Comparison of ENCODE assay signal across 8 cellular contexts in the genomic region with DNA sequence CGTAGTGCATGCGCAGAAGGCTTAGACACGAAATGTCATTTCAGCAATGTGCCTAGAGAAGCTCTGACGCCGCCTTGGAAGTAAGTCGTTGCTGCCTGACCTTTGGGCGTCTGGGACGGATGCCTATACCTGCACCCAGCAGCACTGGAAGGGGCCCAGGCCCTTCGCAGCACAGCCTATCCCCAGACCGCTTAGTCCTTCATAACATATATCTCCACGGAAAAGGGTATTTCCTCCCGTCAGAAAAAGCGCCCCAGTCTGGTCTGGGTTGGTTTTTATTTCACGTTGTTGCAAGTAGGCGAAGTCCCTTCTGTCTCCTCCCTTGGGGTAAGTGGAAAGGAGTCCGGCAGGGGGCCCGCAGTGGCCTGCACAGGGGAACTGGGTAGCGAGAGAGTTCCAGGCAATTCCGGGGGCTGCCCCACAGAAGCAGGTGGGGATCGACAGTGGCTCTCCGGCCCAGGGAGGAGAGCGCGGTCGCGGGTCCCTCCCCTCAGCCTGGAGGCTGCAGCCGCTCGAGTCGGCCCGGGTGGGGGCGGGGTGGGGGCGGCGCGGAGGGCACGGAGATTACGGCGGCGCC. TPM values are rescaled to one million over a fixed set of nuclear protein-coding genes. Genes with fewer than 3 reads are reported as not detected.
A peak's percentile ranks its signal among the peaks of the same experiment; 100 is the strongest.
DNase-seq lines count a peak whose midpoint lies in the region; ATAC-seq, FAIRE-seq and TF ChIP-seq lines count a peak whose summit lies in the region.

No MANE protein-coding gene starts in this region.

- TF ChIP-seq CTCF in RWPE1 (conservative IDR thresholded peaks at IDR 0.05; ENCODE audit: low read depth), result no peak

- DNase-seq in HTR-8/SVneo (ENCODE audit: insufficient read length, low spot score) (peak; percentile 23), RWPE1 (ENCODE audit: low spot score) (no peak), NCI-H345 (lab: John Stamatoyannopoulos, UW) (no peak)
- DNase-seq in activated CD8-positive, alpha-beta T cell treated with anti-CD3 and anti-CD28 coated beads, Interleukin-2, amount 10 ng/mL, durations not matched to agents 7 days and 5 days, result no peak

- peak overlapping the region; percentile 36 for H3K4me3 Mint-ChIP-seq in activated CD8-positive, alpha-beta T cell treated with anti-CD3 and anti-CD28 coated beads, Interleukin-2, amount 10 ng/mL, durations not matched to agents 7 days and 5 days
- H3K4me3 Mint-ChIP-seq in stimulated activated naive CD8-positive, alpha-beta T cell treated with anti-CD3 and anti-CD28 coated beads, Interleukin-15, Interleukin-2, amounts not matched to agents 100 ng/mL and 50 ng/mL, for 24 hours, result peak overlapping the region; percentile 30

- peaks cover 11% of the 10 kb centered on the region for H3K4me1 Mint-ChIP-seq in activated CD8-positive, alpha-beta T cell treated with anti-CD3 and anti-CD28 coated beads, Interleukin-2, amount 10 ng/mL, durations not matched to agents 7 days and 5 days (ENCODE audit: low read depth)
- H3K4me1 Mint-ChIP-seq in stimulated activated naive CD8-positive, alpha-beta T cell treated with anti-CD3 and anti-CD28 coated beads, Interleukin-15, Interleukin-2, amounts not matched to agents 100 ng/mL and 50 ng/mL, for 24 hours (ENCODE audit: low read depth), result peaks cover 10% of the 10 kb centered on the region

- H3K27ac ChIP-seq in iPS-20b (ENCODE audit: low read length) (no peak overlapping the region), RWPE1 (no peak overlapping the region)

- no peak for FAIRE-seq in HTR-8/SVneo (lab: Jason Lieb, UNC)

- H3K27ac Mint-ChIP-seq in activated CD8-positive, alpha-beta T cell treated with anti-CD3 and anti-CD28 coated beads, Interleukin-2, amount 10 ng/mL, durations not matched to agents 7 days and 5 days, result no peak overlapping the region
- H3K27ac Mint-ChIP-seq in stimulated activated naive CD8-positive, alpha-beta T cell treated with anti-CD3 and anti-CD28 coated beads, Interleukin-15, Interleukin-2, amounts not matched to agents 100 ng/mL and 50 ng/mL, for 24 hours, result no peak overlapping the region

- H3K36me3 Mint-ChIP-seq in activated CD8-positive, alpha-beta T cell treated with anti-CD3 and anti-CD28 coated beads, Interleukin-2, amount 10 ng/mL, durations not matched to agents 7 days and 5 days (ENCODE audit: low read depth), result no peaks in the 10 kb centered on the region
- no peaks in the 10 kb centered on the region for H3K36me3 Mint-ChIP-seq in stimulated activated naive CD8-positive, alpha-beta T cell treated with anti-CD3 and anti-CD28 coated beads, Interleukin-15, Interleukin-2, amounts not matched to agents 100 ng/mL and 50 ng/mL, for 24 hours (ENCODE audit: low read depth)

- no peak overlapping the region for H3K9ac ChIP-seq in iPS-20b (ENCODE audit: low read depth, low read length)

- H3K36me3 ChIP-seq in iPS-20b (ENCODE audit: insufficient read depth, low read depth, low read length), result no peaks in the 10 kb centered on the region

- H3K4me1 ChIP-seq in iPS-20b (ENCODE audit: insufficient read depth, low read length), result peaks cover 7% of the 10 kb centered on the region; the same call in 1 of the 2 replicates

- peaks cover 69% of the 10 kb centered on the region for H3K27me3 ChIP-seq in iPS-20b (ENCODE audit: insufficient read depth, low read length)

- no peak for ATAC-seq in activated CD8-positive, alpha-beta T cell treated with anti-CD3 and anti-CD28 coated beads, Interleukin-2, amount 10 ng/mL, durations not matched to agents 7 days and 5 days
- no peak for ATAC-seq in GM18858 (IDR thresholded peaks at IDR 0.05; ENCODE audit: unreplicated experiment)
- ATAC-seq in GM21529 (IDR thresholded peaks at IDR 0.05; ENCODE audit: unreplicated experiment), result no peak

- H3K9me3 ChIP-seq in iPS-20b (ENCODE audit: insufficient read depth, low read depth, low read length), result no peaks in the 10 kb centered on the region

- peak overlapping the region; percentile 77 for H3K4me3 ChIP-seq in iPS-20b (ENCODE audit: low read length)

- H3K9me3 Mint-ChIP-seq in activated CD8-positive, alpha-beta T cell treated with anti-CD3 and anti-CD28 coated beads, Interleukin-2, amount 10 ng/mL, durations not matched to agents 7 days and 5 days (ENCODE audit: insufficient read depth), result no peaks in the 10 kb centered on the region
- no peaks in the 10 kb centered on the region for H3K9me3 Mint-ChIP-seq in stimulated activated naive CD8-positive, alpha-beta T cell treated with anti-CD3 and anti-CD28 coated beads, Interleukin-15, Interleukin-2, amounts not matched to agents 100 ng/mL and 50 ng/mL, for 24 hours

- H3K27me3 Mint-ChIP-seq in activated CD8-positive, alpha-beta T cell treated with anti-CD3 and anti-CD28 coated beads, Interleukin-2, amount 10 ng/mL, durations not matched to agents 7 days and 5 days (ENCODE audit: low read depth), result peaks cover 41% of the 10 kb centered on the region
- H3K27me3 Mint-ChIP-seq in stimulated activated naive CD8-positive, alpha-beta T cell treated with anti-CD3 and anti-CD28 coated beads, Interleukin-15, Interleukin-2, amounts not matched to agents 100 ng/mL and 50 ng/mL, for 24 hours, result peaks cover 64% of the 10 kb centered on the region

- POLR2A ChIA-PET in activated CD8-positive, alpha-beta T cell treated with anti-CD3 and anti-CD28 coated beads, Interleukin-2, amount 10 ng/mL, durations not matched to agents 7 days and 5 days (lab: Charles Lee), result no interaction called here
- POLR2A ChIA-PET in RWPE1 (lab: Yijun Ruan, JAX; ENCODE audit: low non-redundant PET), result no interaction called here

- CTCF ChIA-PET in activated CD8-positive, alpha-beta T cell treated with anti-CD3 and anti-CD28 coated beads, Interleukin-2, amount 10 ng/mL, durations not matched to agents 7 days and 5 days (lab: Charles Lee), result no interaction called here
- CTCF ChIA-PET in RWPE1 (lab: Yijun Ruan, JAX), result no interaction called here

RNA-seq across cellular contexts. Expression of gene EYA4, which starts 0.6 kb away (rescaled TPM):
- not detected for total RNA-seq in activated CD8-positive, alpha-beta T cell treated with anti-CD3 and anti-CD28 coated beads, Interleukin-2, amount 10 ng/mL, durations not matched to agents 7 days and 5 days
